ENCODE assay signal across 8 cellular contexts in the genomic region with DNA sequence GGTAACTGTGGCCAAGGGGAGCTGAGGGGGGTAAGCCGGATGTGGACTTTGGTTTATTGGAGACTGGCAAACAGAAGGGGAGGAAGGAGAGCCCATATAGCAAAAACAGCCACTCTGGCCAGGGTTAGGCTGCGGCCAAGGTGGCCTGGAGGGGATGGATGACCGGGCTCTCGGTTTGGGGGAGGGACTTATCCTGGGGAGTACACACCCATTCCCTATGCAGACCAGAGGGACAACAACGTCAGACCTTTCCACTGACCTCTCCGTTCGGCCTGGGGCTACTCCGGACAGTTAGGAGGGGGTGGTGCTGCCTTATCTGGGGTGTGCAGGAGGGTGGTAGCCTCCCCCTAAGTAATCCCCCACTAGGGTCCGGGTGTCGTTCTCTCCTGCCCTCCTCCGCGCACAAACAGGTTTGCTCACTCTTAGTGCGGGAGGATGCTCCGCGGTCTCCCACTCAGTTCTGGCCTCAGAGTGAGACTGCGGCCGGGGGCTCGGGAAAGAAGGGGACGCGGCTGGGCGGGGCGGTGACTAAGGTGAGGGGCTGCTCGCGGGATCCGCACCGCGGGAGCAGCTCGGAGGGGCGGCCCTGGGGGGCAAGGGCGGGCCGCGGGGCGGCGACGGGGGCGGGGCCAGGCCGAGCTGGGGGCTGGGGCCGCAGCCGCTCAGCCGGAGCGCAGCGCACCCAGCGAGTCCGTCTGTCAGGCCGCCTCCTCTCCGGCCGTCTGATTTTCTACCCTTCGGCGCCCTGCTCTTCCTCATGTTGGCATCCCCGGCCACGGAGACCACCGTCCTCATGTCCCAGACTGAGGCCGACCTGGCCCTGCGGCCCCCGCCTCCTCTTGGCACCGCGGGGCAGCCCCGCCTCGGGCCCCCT. TPM values are rescaled to one million over a fixed set of nuclear protein-coding genes. Genes with fewer than 3 reads are reported as not detected.
A peak's percentile ranks its signal among the peaks of the same experiment; 100 is the strongest.
DNase-seq lines count a peak whose midpoint lies in the region; ATAC-seq lines count a peak whose summit lies in the region.

Gene WNK4 (plus strand): TSS at position 669 of the 874 bp plus-strand sequence. CDS start 89 bp downstream, at position 758.

- H3K27me3 ChIP-seq in mesendoderm (ENCODE audit: insufficient read depth, low read length, poor library complexity), result peaks cover 6% of the 10 kb centered on the region
- H3K27me3 ChIP-seq in effector memory CD4-positive, alpha-beta T cell (replicated peaks; ENCODE audit: control insufficient read depth, insufficient read depth, low read length, poor library complexity, severe bottlenecking), result peaks cover 50% of the 10 kb centered on the region

- peak within 1 kb of the TSS; percentile 80 for H3K56ac ChIP-seq in mesendoderm (ENCODE audit: low read length)

- ATAC-seq in GM19324 (IDR thresholded peaks at IDR 0.05; ENCODE audit: low FRiP score, unreplicated experiment) (no peak), GM18511 (IDR thresholded peaks at IDR 0.05; ENCODE audit: unreplicated experiment) (no peak)

- H3K4me1 ChIP-seq in mesendoderm (ENCODE audit: control insufficient read depth, low read depth, low read length), result peaks cover 3% of the 10 kb centered on the region
- peaks cover 19% of the 10 kb centered on the region for H3K4me1 ChIP-seq in effector memory CD4-positive, alpha-beta T cell (ENCODE audit: control insufficient read depth, insufficient read depth, low read length, poor library complexity, severe bottlenecking)

- no peak within 1 kb of the TSS for H3K27ac ChIP-seq in mesendoderm (ENCODE audit: low read depth, low read length)
- no peak within 1 kb of the TSS for H3K27ac ChIP-seq in effector memory CD4-positive, alpha-beta T cell (ENCODE audit: insufficient read depth, low read length, poor library complexity, severe bottlenecking)

- peak within 1 kb of the TSS; percentile 27 for H3K4me3 ChIP-seq in mesendoderm (ENCODE audit: low read length)
- no peak within 1 kb of the TSS for H3K4me3 ChIP-seq in effector memory CD4-positive, alpha-beta T cell (ENCODE audit: insufficient read depth, low read depth, low read length, poor library complexity, severe bottlenecking)

- H3K23ac ChIP-seq in mesendoderm (ENCODE audit: low read length), result no peak within 1 kb of the TSS

- peak within 1 kb of the TSS; percentile 69 for H3K9ac ChIP-seq in mesendoderm (ENCODE audit: low read length)

- H4K8ac ChIP-seq in mesendoderm (ENCODE audit: low read depth, low read length), result no peak within 1 kb of the TSS

- H4K5ac ChIP-seq in mesendoderm (ENCODE audit: low read length), result no peak within 1 kb of the TSS

- no peaks in the 10 kb centered on the region for H3K79me1 ChIP-seq in mesendoderm (ENCODE audit: low read length)

- H3K9me3 ChIP-seq in effector memory CD4-positive, alpha-beta T cell (ENCODE audit: control insufficient read depth, low read length), result no peaks in the 10 kb centered on the region

- no peak within 1 kb of the TSS for H2BK15ac ChIP-seq in mesendoderm (replicated peaks; ENCODE audit: low read depth)

- peak within 1 kb of the TSS; percentile 79 for H3K4me2 ChIP-seq in mesendoderm (ENCODE audit: low read length)

- H3K36me3 ChIP-seq in mesendoderm (ENCODE audit: control insufficient read depth, insufficient read depth, low read length), result peaks cover 5% of the 10 kb centered on the region
- peaks cover 34% of the 10 kb centered on the region for H3K36me3 ChIP-seq in effector memory CD4-positive, alpha-beta T cell (ENCODE audit: control insufficient read depth, insufficient read depth, low read length)

- no peak within 1 kb of the TSS for H2BK120ac ChIP-seq in mesendoderm (ENCODE audit: low read depth, low read length)

- DNase-seq in AG08395 (ENCODE audit: low spot score), result peak; percentile 69
- DNase-seq in M059J (ENCODE audit: low read depth), result peak; percentile 87
- DNase-seq in ecto neural progenitor cell (ENCODE audit: low spot score), result peak; percentile 73
- DNase-seq in mesendoderm, result peak; percentile 61
- DNase-seq in effector memory CD4-positive, alpha-beta T cell, result no peak
- DNase-seq in putamen (ENCODE audit: low spot score), result no peak

- no peaks in the 10 kb centered on the region for H3K79me2 ChIP-seq in mesendoderm (ENCODE audit: control insufficient read depth, insufficient read depth, low read length)

- WGBS in mesendoderm (ENCODE audit: extremely low coverage, insufficient coverage, low lambda C conversion rate), result no CpG with 5 or more reads among the region's 59 CpGs

- no peak within 1 kb of the TSS for H2AK5ac ChIP-seq in mesendoderm (ENCODE audit: low read length)

- no peak within 1 kb of the TSS for H3K18ac ChIP-seq in mesendoderm (ENCODE audit: low read length)

- H2BK5ac ChIP-seq in mesendoderm (ENCODE audit: low read length), result no peak within 1 kb of the TSS

- no peak within 1 kb of the TSS for H3K4ac ChIP-seq in mesendoderm (ENCODE audit: low read depth, low read length)

RNA-seq across cellular contexts. Expression of gene WNK4, which starts in this region (rescaled TPM):
- total RNA-seq in M059J (2014; rRNA removed; shearing (Covaris generic)), result 0.52 and 1.2 TPM in 2 replicates
- 0.28 TPM for polyA plus RNA-seq in mesendoderm (2013, experiment 1 of 2)
- polyA plus RNA-seq in mesendoderm (2013, experiment 2 of 2), result 0.28 TPM

Comparison
In these comparisons a context has a peak if more than half of its experiments do, and no peak if none do; other contexts are left out.
1. DNase-seq: peak in AG08395 (single experiment), M059J (single experiment), ecto neural progenitor cell (single experiment) and mesendoderm (single experiment); none in effector memory CD4-positive, alpha-beta T cell (0 of 3) and putamen (single experiment).